Comparison of ENCODE assay signal across 12 cellular contexts in the genomic region with DNA sequence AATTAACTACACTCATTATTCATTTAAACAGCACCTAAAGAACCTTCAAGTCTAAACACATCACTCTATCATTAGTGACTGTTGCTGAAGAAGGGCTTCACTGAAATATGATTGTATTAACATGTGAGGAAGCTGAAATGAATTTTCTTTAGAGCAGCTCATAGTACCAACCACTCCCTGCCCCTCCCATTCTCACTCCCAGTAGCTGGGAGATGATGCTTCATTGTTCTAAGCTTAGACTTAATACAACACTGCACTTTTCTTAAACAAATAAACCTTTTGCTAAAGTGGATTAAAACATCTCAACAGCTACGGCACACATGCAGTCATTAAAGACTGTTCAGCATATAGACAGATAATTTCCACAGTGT.
A peak's percentile ranks its signal among the peaks of the same experiment; 100 is the strongest.
DNase-seq lines count a peak whose midpoint lies in the region; ATAC-seq and TF ChIP-seq lines count a peak whose summit lies in the region.
"Had no signal": no experiment of that assay in that cellular context is flagged by ENCODE, and none has a peak within 500 bp of the region (broad histone marks: within the 10 kb centered on the region; RNA-seq: fewer than 3 reads in every experiment).

No MANE protein-coding gene starts in this region.

- CTCF ChIA-PET in activated CD4-positive, alpha-beta T cell treated with anti-CD3 and anti-CD28 coated beads for 36 hours (lab: Charles Lee), result interaction anchor here (0.7 to 4.7 kb wide), 16 partner anchors 9 to 184 kb away, joined by 3 to 34 read pairs (median 4); partner anchors contain the start of gene ATXN1

- H3K27me3 ChIP-seq in smooth muscle cell (ENCODE audit: low read depth), result no peaks in the 10 kb centered on the region
- H3K27me3 ChIP-seq in gastrocnemius medialis, result no peaks in the 10 kb centered on the region
- H3K27me3 ChIP-seq: cardiac muscle cell had no signal

- H3K27ac ChIP-seq in smooth muscle cell (ENCODE audit: low read depth) (peak overlapping the region; percentile 91), gastrocnemius medialis (peak overlapping the region in 1 of 4 donors; percentile 12)
- H3K27ac ChIP-seq: cardiac muscle cell had no signal

- H3K9me3 ChIP-seq in smooth muscle cell (replicated peaks; ENCODE audit: low read depth) (no peaks in the 10 kb centered on the region), gastrocnemius medialis (no peaks in the 10 kb centered on the region)

- TF ChIP-seq POLR2A in gastrocnemius medialis (IDR thresholded peaks at IDR 0.05), result no peak

- peaks cover 45% of the 10 kb centered on the region for H3K4me1 ChIP-seq in smooth muscle cell (ENCODE audit: low read depth)
- H3K4me1 ChIP-seq in gastrocnemius medialis, result peaks cover 32 to 36% of the 10 kb centered on the region in 2 donors

- no peaks in the 10 kb centered on the region for H3K27me3 Mint-ChIP-seq in activated CD4-positive, alpha-beta T cell treated with anti-CD3 and anti-CD28 coated beads for 36 hours

- H2AFZ ChIP-seq in smooth muscle cell (ENCODE audit: low read depth), result no peak overlapping the region

- WGBS in smooth muscle cell (ENCODE audit: low lambda C conversion rate), result 14% methylated on average over 1 of the region's 1 CpG

- in situ Hi-C loops in gastrocnemius medialis (cut with MboI; ENCODE audit: low sequenced_read_pairs in 4 of 4), result no loop called here

- H3K4me2 ChIP-seq in smooth muscle cell, result peak overlapping the region; percentile 79

- POLR2A ChIA-PET in activated CD4-positive, alpha-beta T cell treated with anti-CD3 and anti-CD28 coated beads for 36 hours (lab: Charles Lee), result interaction anchor here (0.7 to 2.5 kb wide), 6 partner anchors 9 to 379 kb away, joined by 3 to 16 read pairs (median 8); no protein-coding TSS in a partner anchor

- H3K36me3 ChIP-seq in smooth muscle cell (ENCODE audit: low read depth), result no peaks in the 10 kb centered on the region
- H3K36me3 ChIP-seq in gastrocnemius medialis, result no peaks in the 10 kb centered on the region
- H3K36me3 ChIP-seq: cardiac muscle cell had no signal

- H3K4me3 Mint-ChIP-seq in activated CD4-positive, alpha-beta T cell treated with anti-CD3 and anti-CD28 coated beads for 36 hours, result peak overlapping the region; percentile 50

- ATAC-seq in activated CD4-positive, alpha-beta T cell treated with anti-CD3 and anti-CD28 coated beads for 36 hours, result peak; percentile 5
- ATAC-seq in esophagus mucosa (peak; percentile 97), gastrocnemius medialis (no peak), GM21825 (IDR thresholded peaks at IDR 0.05; ENCODE audit: unreplicated experiment) (no peak)
- ATAC-seq: HCT116 had no signal

- DNase-seq in activated CD4-positive, alpha-beta T cell treated with anti-CD3 and anti-CD28 coated beads for 36 hours, result no peak
- no peak for DNase-seq in activated CD4-positive, alpha-beta T cell treated with anti-CD3 and anti-CD28 coated beads for 4 hours
- DNase-seq in NCI-H82 (lab: John Stamatoyannopoulos, UW) (peak; percentile 71), smooth muscle cell (lab: John Stamatoyannopoulos, UW; ENCODE audit: unreplicated experiment) (no peak), gastrocnemius medialis (no peak), NCI-H2196 treated with DMSO at 0.1 percent for 48 hours (lab: John Stamatoyannopoulos, UW; ENCODE audit: unreplicated experiment) (no peak)
- DNase-seq: KBM-7, NCI-H2227 treated with DMSO at 0.1 percent for 48 hours had no signal

- peaks cover 74% of the 10 kb centered on the region for H3K4me1 Mint-ChIP-seq in activated CD4-positive, alpha-beta T cell treated with anti-CD3 and anti-CD28 coated beads for 36 hours

- H3K4me3 ChIP-seq in smooth muscle cell, result no peak overlapping the region
- H3K4me3 ChIP-seq in gastrocnemius medialis, result no peak overlapping the region
- H3K4me3 ChIP-seq: cardiac muscle cell had no signal

- H3F3A ChIP-seq in smooth muscle cell (ENCODE audit: low read depth), result peaks cover 23% of the 10 kb centered on the region

- peak overlapping the region; percentile 62 for H3K9ac ChIP-seq in smooth muscle cell (ENCODE audit: low read depth)

- peaks cover 27% of the 10 kb centered on the region for H4K20me1 ChIP-seq in smooth muscle cell (ENCODE audit: low read depth)

- peaks cover 7% of the 10 kb centered on the region for H3K36me3 Mint-ChIP-seq in activated CD4-positive, alpha-beta T cell treated with anti-CD3 and anti-CD28 coated beads for 36 hours (ENCODE audit: low read depth)

- TF ChIP-seq CTCF in smooth muscle cell (IDR thresholded peaks at IDR 0.05; ENCODE audit: borderline replicate concordance, insufficient read depth, poor library complexity, severe bottlenecking) (no peak), gastrocnemius medialis (IDR thresholded peaks at IDR 0.05 in 4 of 5, conservative IDR thresholded peaks at IDR 0.05 in 1 of 5) (no peak)

- no peaks in the 10 kb centered on the region for H3K9me3 Mint-ChIP-seq in activated CD4-positive, alpha-beta T cell treated with anti-CD3 and anti-CD28 coated beads for 36 hours (ENCODE audit: low read depth)

- intact Hi-C loops in activated CD4-positive, alpha-beta T cell treated with anti-CD3 and anti-CD28 coated beads for 36 hours (cut with DNase I, micrococcal nuclease), result loop anchor here (2.0 to 10.0 kb wide), 7 partner anchors 15 to 1007 kb away; partner anchors contain the start of genes ATXN1 (in 1 of the 2) and NUP153 (in 1 of the 2)
- intact Hi-C loops in gastrocnemius medialis (cut with DNase I; ENCODE audit: low total_unique reads), result no loop called here

- peaks cover 80% of the 10 kb centered on the region for H3K79me2 ChIP-seq in smooth muscle cell (ENCODE audit: low read depth)

- H3K27ac Mint-ChIP-seq in activated CD4-positive, alpha-beta T cell treated with anti-CD3 and anti-CD28 coated beads for 36 hours, result peak overlapping the region; percentile 86

Comparison
In these comparisons a context has a peak if more than half of its experiments do, and no peak if none do; other contexts are left out.
1. ATAC-seq: peak in activated CD4-positive, alpha-beta T cell treated with anti-CD3 and anti-CD28 coated beads for 36 hours (single experiment) and esophagus mucosa (single experiment); none in gastrocnemius medialis (0 of 2) and GM21825 (single experiment).